Comparison of ENCODE assay signal across 1 cellular context in the genomic region with DNA sequence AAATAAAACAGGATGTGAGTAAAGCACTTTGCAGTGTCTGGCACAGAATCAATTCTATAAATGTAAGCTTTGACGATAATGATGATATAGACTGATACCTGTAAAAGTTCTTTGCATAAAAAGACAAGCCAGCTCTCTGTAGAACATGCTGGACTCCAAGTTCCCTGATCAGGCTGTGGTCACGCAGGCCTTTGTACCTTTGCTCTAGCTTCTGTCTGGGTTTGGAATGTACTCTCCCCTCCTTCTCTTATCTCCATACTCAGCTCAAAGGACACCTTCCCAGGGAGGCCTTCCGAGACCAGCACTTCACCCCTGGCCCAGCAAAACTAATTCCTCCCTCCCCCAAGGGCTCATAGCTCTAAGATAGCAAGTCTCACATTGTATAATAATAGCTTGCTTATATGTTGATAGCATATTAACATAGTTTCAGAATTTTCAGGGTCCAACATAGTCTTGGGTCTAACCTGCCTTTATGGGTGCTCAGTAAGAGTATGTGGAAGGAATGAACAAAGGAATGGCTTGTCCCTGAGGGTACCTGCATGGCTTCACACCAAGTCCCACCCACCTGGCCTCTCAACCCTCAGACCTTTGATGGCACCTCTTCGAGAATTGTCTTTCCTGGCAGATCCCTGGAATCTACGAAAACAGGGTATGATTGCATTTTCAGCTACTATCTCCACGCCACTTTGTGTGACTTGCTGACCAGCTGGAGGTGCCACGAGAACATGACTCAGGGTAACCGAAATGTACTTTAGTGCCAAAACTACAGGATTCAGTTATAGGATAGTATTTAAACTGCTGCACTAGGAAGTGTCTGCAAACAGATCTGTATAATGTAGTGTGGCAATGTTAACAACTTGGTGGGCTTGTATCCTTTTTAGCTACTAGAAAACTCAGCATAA.
TF ChIP-seq lines count a peak whose summit lies in the region.

No MANE protein-coding gene starts in this region.

TF ChIP-seq in HepG2, 621 proteins besides CTCF, POLR2A, EP300 and RAD21 (continued from another document and continues in another):
- TF ChIP-seq KIAA2018 (CRISPR knock-in tag; IDR thresholded peaks at IDR 0.05; ENCODE audit: borderline replicate concordance) (no peak), HOXA9 (CRISPR knock-in tag; IDR thresholded peaks at IDR 0.05; ENCODE audit: borderline replicate concordance) (no peak), ZBTB38 (CRISPR knock-in tag; IDR thresholded peaks at IDR 0.05) (peak; percentile 80), HNF4A (CRISPR knock-in tag; IDR thresholded peaks at IDR 0.05) (peak; percentile 99), ZMYM2 (CRISPR knock-in tag; IDR thresholded peaks at IDR 0.05) (peak; percentile 63; the same call in 1 of the 2 replicates), MIER2 (CRISPR knock-in tag; IDR thresholded peaks at IDR 0.05) (no peak; the same call in 1 of the 2 replicates), FOXJ3 (CRISPR knock-in tag; IDR thresholded peaks at IDR 0.05; ENCODE audit: borderline replicate concordance) (peak; percentile 74; the same call in 1 of the 2 replicates), GPN1 (CRISPR knock-in tag; IDR thresholded peaks at IDR 0.05; ENCODE audit: borderline replicate concordance) (no peak), ZNF598 (CRISPR knock-in tag; IDR thresholded peaks at IDR 0.05; ENCODE audit: borderline replicate concordance) (no peak), ZNF549 (CRISPR knock-in tag; IDR thresholded peaks at IDR 0.05) (no peak), GATAD2A (CRISPR knock-in tag; IDR thresholded peaks at IDR 0.05) (peak; percentile 95), HNRNPL (IDR thresholded peaks at IDR 0.05; ENCODE audit: low read depth, low read length) (no peak), RAD51 (IDR thresholded peaks at IDR 0.05; ENCODE audit: borderline replicate concordance) (no peak), ATF5 (CRISPR knock-in tag; IDR thresholded peaks at IDR 0.05; ENCODE audit: low read depth) (no peak), RFXANK (CRISPR knock-in tag; IDR thresholded peaks at IDR 0.05) (no peak), CREB1 (IDR thresholded peaks at IDR 0.05) (no peak), CREB1 (CRISPR knock-in tag; IDR thresholded peaks at IDR 0.05) (no peak; the same call in 1 of the 2 replicates), ELK4 (CRISPR knock-in tag; IDR thresholded peaks at IDR 0.05; ENCODE audit: borderline replicate concordance) (no peak), ZNF446 (CRISPR knock-in tag; IDR thresholded peaks at IDR 0.05) (no peak), RFX3 (CRISPR knock-in tag; IDR thresholded peaks at IDR 0.05) (no peak), ZNF121 (CRISPR knock-in tag; IDR thresholded peaks at IDR 0.05) (0 out of 2 replicates have a peak, but pooled peaks have one; percentile 6), IRF2 (CRISPR knock-in tag; IDR thresholded peaks at IDR 0.05) (peak; percentile 69), NAIF1 (CRISPR knock-in tag; IDR thresholded peaks at IDR 0.05; ENCODE audit: borderline replicate concordance) (no peak; the same call in 1 of the 2 replicates), REL (CRISPR knock-in tag; conservative IDR thresholded peaks at IDR 0.05) (no peak), TP53 (CRISPR knock-in tag; conservative IDR thresholded peaks at IDR 0.05) (no peak), ZBTB20 (CRISPR knock-in tag; IDR thresholded peaks at IDR 0.05; ENCODE audit: borderline replicate concordance, low read depth) (peak; percentile 49; the same call in 1 of the 2 replicates), NFYB (CRISPR knock-in tag; IDR thresholded peaks at IDR 0.05) (no peak), TMF1 (CRISPR knock-in tag; IDR thresholded peaks at IDR 0.05; ENCODE audit: low read depth) (no peak), ZNF530 (CRISPR knock-in tag; IDR thresholded peaks at IDR 0.05; ENCODE audit: low read depth) (no peak), TARDBP (CRISPR knock-in tag; IDR thresholded peaks at IDR 0.05) (peak; percentile 69; the same call in 1 of the 2 replicates), ZNF550 (CRISPR knock-in tag; IDR thresholded peaks at IDR 0.05; ENCODE audit: borderline replicate concordance) (no peak), NFATC3 (CRISPR knock-in tag; IDR thresholded peaks at IDR 0.05) (no peak), ZNF382 (CRISPR knock-in tag; IDR thresholded peaks at IDR 0.05; ENCODE audit: borderline replicate concordance) (no peak)
- TF ChIP-seq, protein P1, sequence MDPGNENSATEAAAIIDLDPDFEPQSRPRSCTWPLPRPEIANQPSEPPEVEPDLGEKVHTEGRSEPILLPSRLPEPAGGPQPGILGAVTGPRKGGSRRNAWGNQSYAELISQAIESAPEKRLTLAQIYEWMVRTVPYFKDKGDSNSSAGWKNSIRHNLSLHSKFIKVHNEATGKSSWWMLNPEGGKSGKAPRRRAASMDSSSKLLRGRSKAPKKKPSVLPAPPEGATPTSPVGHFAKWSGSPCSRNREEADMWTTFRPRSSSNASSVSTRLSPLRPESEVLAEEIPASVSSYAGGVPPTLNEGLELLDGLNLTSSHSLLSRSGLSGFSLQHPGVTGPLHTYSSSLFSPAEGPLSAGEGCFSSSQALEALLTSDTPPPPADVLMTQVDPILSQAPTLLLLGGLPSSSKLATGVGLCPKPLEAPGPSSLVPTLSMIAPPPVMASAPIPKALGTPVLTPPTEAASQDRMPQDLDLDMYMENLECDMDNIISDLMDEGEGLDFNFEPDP (CRISPR knock-in tag; conservative IDR thresholded peaks at IDR 0.05) = no peak
- TF ChIP-seq, protein P2, sequence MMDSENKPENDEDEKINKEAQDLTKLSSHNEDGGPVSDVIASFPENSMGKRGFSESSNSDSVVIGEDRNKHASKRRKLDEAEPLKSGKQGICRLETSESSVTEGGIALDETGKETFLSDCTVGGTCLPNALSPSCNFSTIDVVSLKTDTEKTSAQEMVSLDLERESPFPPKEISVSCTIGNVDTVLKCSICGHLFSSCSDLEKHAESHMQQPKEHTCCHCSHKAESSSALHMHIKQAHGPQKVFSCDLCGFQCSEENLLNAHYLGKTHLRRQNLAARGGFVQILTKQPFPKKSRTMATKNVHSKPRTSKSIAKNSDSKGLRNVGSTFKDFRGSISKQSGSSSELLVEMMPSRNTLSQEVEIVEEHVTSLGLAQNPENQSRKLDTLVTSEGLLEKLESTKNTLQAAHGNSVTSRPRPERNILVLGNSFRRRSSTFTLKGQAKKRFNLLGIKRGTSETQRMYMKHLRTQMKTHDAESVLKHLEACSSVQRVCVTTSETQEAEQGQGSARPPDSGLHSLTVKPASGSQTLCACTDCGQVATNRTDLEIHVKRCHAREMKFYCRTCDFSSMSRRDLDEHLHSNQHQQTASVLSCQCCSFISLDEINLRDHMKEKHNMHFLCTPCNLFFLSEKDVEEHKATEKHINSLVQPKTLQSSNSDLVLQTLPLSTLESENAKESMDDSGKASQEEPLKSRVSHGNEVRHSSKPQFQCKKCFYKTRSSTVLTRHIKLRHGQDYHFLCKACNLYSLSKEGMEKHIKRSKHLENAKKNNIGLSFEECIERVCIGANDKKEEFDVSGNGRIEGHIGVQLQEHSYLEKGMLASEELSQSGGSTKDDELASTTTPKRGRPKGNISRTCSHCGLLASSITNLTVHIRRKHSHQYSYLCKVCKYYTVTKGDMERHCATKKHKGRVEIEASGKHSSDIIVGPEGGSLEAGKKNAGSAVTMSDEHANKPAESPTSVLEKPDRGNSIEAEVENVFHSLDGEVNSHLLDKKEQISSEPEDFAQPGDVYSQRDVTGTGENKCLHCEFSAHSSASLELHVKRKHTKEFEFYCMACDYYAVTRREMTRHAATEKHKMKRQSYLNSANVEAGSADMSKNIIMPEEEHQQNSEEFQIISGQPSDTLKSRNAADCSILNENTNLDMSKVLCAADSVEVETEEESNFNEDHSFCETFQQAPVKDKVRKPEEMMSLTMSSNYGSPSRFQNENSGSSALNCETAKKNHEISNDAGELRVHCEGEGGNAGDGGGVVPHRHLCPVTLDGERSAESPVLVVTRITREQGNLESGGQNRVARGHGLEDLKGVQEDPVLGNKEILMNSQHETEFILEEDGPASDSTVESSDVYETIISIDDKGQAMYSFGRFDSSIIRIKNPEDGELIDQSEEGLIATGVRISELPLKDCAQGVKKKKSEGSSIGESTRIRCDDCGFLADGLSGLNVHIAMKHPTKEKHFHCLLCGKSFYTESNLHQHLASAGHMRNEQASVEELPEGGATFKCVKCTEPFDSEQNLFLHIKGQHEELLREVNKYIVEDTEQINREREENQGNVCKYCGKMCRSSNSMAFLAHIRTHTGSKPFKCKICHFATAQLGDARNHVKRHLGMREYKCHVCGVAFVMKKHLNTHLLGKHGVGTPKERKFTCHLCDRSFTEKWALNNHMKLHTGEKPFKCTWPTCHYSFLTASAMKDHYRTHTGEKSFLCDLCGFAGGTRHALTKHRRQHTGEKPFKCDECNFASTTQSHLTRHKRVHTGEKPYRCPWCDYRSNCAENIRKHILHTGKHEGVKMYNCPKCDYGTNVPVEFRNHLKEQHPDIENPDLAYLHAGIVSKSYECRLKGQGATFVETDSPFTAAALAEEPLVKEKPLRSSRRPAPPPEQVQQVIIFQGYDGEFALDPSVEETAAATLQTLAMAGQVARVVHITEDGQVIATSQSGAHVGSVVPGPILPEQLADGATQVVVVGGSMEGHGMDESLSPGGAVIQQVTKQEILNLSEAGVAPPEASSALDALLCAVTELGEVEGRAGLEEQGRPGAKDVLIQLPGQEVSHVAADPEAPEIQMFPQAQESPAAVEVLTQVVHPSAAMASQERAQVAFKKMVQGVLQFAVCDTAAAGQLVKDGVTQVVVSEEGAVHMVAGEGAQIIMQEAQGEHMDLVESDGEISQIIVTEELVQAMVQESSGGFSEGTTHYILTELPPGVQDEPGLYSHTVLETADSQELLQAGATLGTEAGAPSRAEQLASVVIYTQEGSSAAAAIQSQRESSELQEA (CRISPR knock-in tag; IDR thresholded peaks at IDR 0.05; ENCODE audit: not compliant biosample characterization) = no peak
- TF ChIP-seq, protein P3, sequence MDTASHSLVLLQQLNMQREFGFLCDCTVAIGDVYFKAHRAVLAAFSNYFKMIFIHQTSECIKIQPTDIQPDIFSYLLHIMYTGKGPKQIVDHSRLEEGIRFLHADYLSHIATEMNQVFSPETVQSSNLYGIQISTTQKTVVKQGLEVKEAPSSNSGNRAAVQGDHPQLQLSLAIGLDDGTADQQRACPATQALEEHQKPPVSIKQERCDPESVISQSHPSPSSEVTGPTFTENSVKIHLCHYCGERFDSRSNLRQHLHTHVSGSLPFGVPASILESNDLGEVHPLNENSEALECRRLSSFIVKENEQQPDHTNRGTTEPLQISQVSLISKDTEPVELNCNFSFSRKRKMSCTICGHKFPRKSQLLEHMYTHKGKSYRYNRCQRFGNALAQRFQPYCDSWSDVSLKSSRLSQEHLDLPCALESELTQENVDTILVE (CRISPR knock-in tag; IDR thresholded peaks at IDR 0.05) = peak; percentile 70; the same call in 1 of the 2 replicates
